ENCODE assay signal across 16 cellular contexts in the genomic region with DNA sequence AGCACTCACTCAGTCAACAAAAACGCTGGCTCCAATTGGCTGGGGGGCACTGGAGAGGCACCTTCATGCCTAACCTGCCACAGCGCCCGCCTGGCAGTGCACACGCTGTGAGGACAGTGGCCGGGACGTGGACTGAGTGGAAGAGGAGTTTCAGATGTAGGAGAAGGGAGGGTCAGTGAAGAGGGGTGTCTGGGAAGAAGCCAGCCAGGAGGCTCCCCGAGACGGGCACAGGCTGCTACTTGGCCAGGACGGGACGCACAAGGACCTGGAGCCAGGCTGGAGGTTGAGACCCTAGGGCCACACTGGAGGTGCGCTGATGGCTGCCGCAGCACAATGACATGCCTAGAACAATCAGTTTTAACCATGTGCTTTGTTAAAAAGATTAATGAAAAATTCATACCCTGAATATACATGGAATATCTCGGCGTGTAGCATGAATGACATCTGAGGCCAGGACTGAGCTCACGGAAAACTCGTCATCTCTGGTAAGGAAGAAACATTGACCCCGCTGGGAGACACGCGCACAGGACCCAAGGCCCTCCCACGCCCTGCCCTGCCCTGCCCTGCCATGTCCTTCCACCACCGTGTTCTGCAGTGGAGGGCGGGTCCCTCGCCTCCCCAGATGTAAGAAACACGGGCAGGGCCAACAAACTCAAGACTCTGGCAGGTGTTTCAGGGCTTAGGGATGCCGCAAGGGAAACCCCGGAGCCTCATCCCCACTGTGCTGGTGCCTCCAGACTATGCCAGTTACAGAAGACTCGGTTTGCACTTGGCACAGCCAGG. TPM values are rescaled to one million over a fixed set of nuclear protein-coding genes. Genes with fewer than 3 reads are reported as not detected.
DNase-seq lines count a peak whose midpoint lies in the region; ATAC-seq, FAIRE-seq and TF ChIP-seq lines count a peak whose summit lies in the region.
"Had no signal": no experiment of that assay in that cellular context is flagged by ENCODE, and none has a peak within 500 bp of the region (broad histone marks: within the 10 kb centered on the region; RNA-seq: fewer than 3 reads in every experiment).

No MANE protein-coding gene starts in this region.

- TF ChIP-seq POLR2A in H1 (IDR thresholded peaks at IDR 0.05; ENCODE audit: control extremely low read depth in 1 of 2, low read depth in 2 of 2, low read length in 2 of 2): no peak
- TF ChIP-seq POLR2A in gastrocnemius medialis (IDR thresholded peaks at IDR 0.05): no peak

- H3K79me1 ChIP-seq in H1 (ENCODE audit: low read depth, low read length): no peaks in the 10 kb centered on the region

- H3K27ac Mint-ChIP-seq in activated naive CD4-positive, alpha-beta T cell treated with anti-CD3 and anti-CD28 coated beads, Interleukin-2, amount 10 ng/mL, durations not matched to agents 7 days and 5 days: peak overlapping the region; percentile 84
- H3K27ac Mint-ChIP-seq in IgD-negative memory B cell: peak overlapping the region; percentile 88 to 98 (median 95)

- WGBS in H1 (ENCODE audit: extremely low coverage in 1 of 2, insufficient coverage in 1 of 2, insufficient read length in 1 of 2, insufficient replicate concordance in 2 of 2, low coverage in 1 of 2, low lambda C conversion rate in 2 of 2, missing lambda C conversion rate in 1 of 2), 2 experiments: 89% methylated on average over 27 of the region's 27 CpGs; no CpG with 5 or more reads in 1 of the 2 experiments

- H3K9ac ChIP-seq in H1 (replicated peaks in 1 of 4; ENCODE audit: extremely low read depth in 1 of 4, low read depth in 3 of 4, low read length in 3 of 4): no peak overlapping the region

- TF ChIP-seq RAD21 in H1 (IDR thresholded peaks at IDR 0.05 in 1 of 2, conservative IDR thresholded peaks at IDR 0.05 in 1 of 2; ENCODE audit: low read depth in 2 of 2, low read length in 2 of 2): no peak

- no peak overlapping the region for H2BK12ac ChIP-seq in H1 (ENCODE audit: low read depth, low read length)

- no peak overlapping the region for H3K4me3 Mint-ChIP-seq in activated naive CD4-positive, alpha-beta T cell treated with anti-CD3 and anti-CD28 coated beads, Interleukin-2, amount 10 ng/mL, durations not matched to agents 7 days and 5 days
- H3K4me3 Mint-ChIP-seq in IgD-negative memory B cell: peak overlapping the region; percentile 4 to 95 (median 86)
- H3K4me3 Mint-ChIP-seq: activated CD4-positive, alpha-beta memory T cell treated with anti-CD3 and anti-CD28 coated beads, Interleukin-2, amount 10 ng/mL, durations not matched to agents 7 days and 5 days had no signal

- no peak overlapping the region for H3K4ac ChIP-seq in H1 (replicated peaks; ENCODE audit: insufficient read length, low read depth, low read length)

- no peaks in the 10 kb centered on the region for H3K9me3 Mint-ChIP-seq in activated naive CD4-positive, alpha-beta T cell treated with anti-CD3 and anti-CD28 coated beads, Interleukin-2, amount 10 ng/mL, durations not matched to agents 7 days and 5 days
- H3K9me3 Mint-ChIP-seq in IgD-negative memory B cell: no peaks in the 10 kb centered on the region
- H3K9me3 Mint-ChIP-seq: activated CD4-positive, alpha-beta memory T cell treated with anti-CD3 and anti-CD28 coated beads, Interleukin-2, amount 10 ng/mL, durations not matched to agents 7 days and 5 days; CD8-positive, alpha-beta memory T cell had no signal

- H3K4me1 Mint-ChIP-seq in activated naive CD4-positive, alpha-beta T cell treated with anti-CD3 and anti-CD28 coated beads, Interleukin-2, amount 10 ng/mL, durations not matched to agents 7 days and 5 days: peaks cover 31% of the 10 kb centered on the region
- H3K4me1 Mint-ChIP-seq in IgD-negative memory B cell: peaks cover 13 to 26% (median 25%) of the 10 kb centered on the region in 3 donors

- H3K23me2 ChIP-seq in H1 (ENCODE audit: low read depth, low read length): no peaks in the 10 kb centered on the region

- CTCF ChIA-PET in activated naive CD4-positive, alpha-beta T cell treated with anti-CD3 and anti-CD28 coated beads, Interleukin-2, amount 10 ng/mL, durations not matched to agents 7 days and 5 days (lab: Charles Lee): no interaction called here
- CTCF ChIA-PET in H1 (lab: Charles Lee; ENCODE audit: partially characterized antibody): interaction anchor here (1.5 kb wide), 1 partner anchor 8 kb away, joined by 4 read pairs; no protein-coding TSS in a partner anchor

- H2BK20ac ChIP-seq in H1 (ENCODE audit: low read length): no peak overlapping the region

- H2AK5ac ChIP-seq in H1 (ENCODE audit: low read depth, low read length): no peak overlapping the region

- POLR2A ChIA-PET in H1 (lab: Charles Lee; ENCODE audit: partially characterized antibody): no interaction called here

- H3K36me3 Mint-ChIP-seq in activated naive CD4-positive, alpha-beta T cell treated with anti-CD3 and anti-CD28 coated beads, Interleukin-2, amount 10 ng/mL, durations not matched to agents 7 days and 5 days: no peaks in the 10 kb centered on the region
- peaks cover 9% of the 10 kb centered on the region for H3K36me3 Mint-ChIP-seq in IgD-negative memory B cell

- no peak overlapping the region for H3K56ac ChIP-seq in H1 (replicated peaks; ENCODE audit: insufficient read length, low read depth, low read length)

- intact Hi-C loops in gastrocnemius medialis (cut with DNase I; ENCODE audit: low total_unique reads): no loop called here

- peak overlapping the region; percentile 14; the same call in 1 of the 2 replicates for H4K8ac ChIP-seq in H1 (ENCODE audit: extremely low read depth, insufficient read depth, low read length)

- peaks cover 2 to 11% of the 10 kb centered on the region in 2 experiments for H4K20me1 ChIP-seq in H1 (replicated peaks in 1 of 2; ENCODE audit: control insufficient read depth in 1 of 2, insufficient read depth in 2 of 2, low read length in 2 of 2)

- in situ Hi-C loops in gastrocnemius medialis (cut with MboI; ENCODE audit: low sequenced_read_pairs in 4 of 4): no loop called here

- TF ChIP-seq EP300 in H1 (IDR thresholded peaks at IDR 0.05; ENCODE audit: borderline replicate concordance in 1 of 2, low read depth in 2 of 2, low read length in 2 of 2): no peak

- peaks cover 11 to 68% (median 46%) of the 10 kb centered on the region in 4 experiments for H3K36me3 ChIP-seq in H1 (ENCODE audit: control insufficient read depth in 2 of 4, insufficient read depth in 4 of 4, low read length in 3 of 4)
- H3K36me3 ChIP-seq in gastrocnemius medialis: peaks cover 5 to 72% of the 10 kb centered on the region in 2 donors

- H3K23ac ChIP-seq in H1 (ENCODE audit: insufficient read length): no peak overlapping the region

- no peak overlapping the region for H3K4me3 ChIP-seq in H1 (ENCODE audit: extremely low read depth in 1 of 4, insufficient read depth in 2 of 4, low read depth in 3 of 4, low read length in 4 of 4)
- H3K4me3 ChIP-seq in gastrocnemius medialis: no peak overlapping the region
- H3K4me3 ChIP-seq: suprapubic skin had no signal

- no peak for ATAC-seq in gastrocnemius medialis
- no peak for ATAC-seq in GM18519 (IDR thresholded peaks at IDR 0.05; ENCODE audit: low FRiP score, unreplicated experiment)

- H3K4me2 ChIP-seq in H1 (ENCODE audit: insufficient read depth in 1 of 2, low read depth in 2 of 2, low read length in 2 of 2): no peak overlapping the region

- no peak overlapping the region for H3K18ac ChIP-seq in H1 (ENCODE audit: extremely low read depth, low read length)

- H2BK5ac ChIP-seq in H1 (ENCODE audit: low read depth, low read length): no peak overlapping the region

- H2BK15ac ChIP-seq in H1 (ENCODE audit: low read length): no peak overlapping the region

- H4K5ac ChIP-seq in H1 (ENCODE audit: insufficient read length, low read depth, low read length): no peak overlapping the region

- H3K14ac ChIP-seq in H1 (ENCODE audit: insufficient read length): no peak overlapping the region

- no peak overlapping the region for H4K91ac ChIP-seq in H1 (replicated peaks; ENCODE audit: insufficient read length, low read length)

- H3K27me3 ChIP-seq in H1 (replicated peaks in 1 of 4; ENCODE audit: control insufficient read depth in 3 of 4, extremely low read depth in 1 of 4, insufficient read depth in 3 of 4, low read length in 3 of 4) (no peaks in the 10 kb centered on the region), gastrocnemius medialis (no peaks in the 10 kb centered on the region)
- H3K27me3 ChIP-seq: spleen, suprapubic skin had no signal

- TF ChIP-seq CTCF in H1 (IDR thresholded peaks at IDR 0.05; ENCODE audit: control extremely low read depth in 1 of 3, insufficient read depth in 1 of 3, low read depth in 1 of 3, low read length in 3 of 3): no peak
- TF ChIP-seq CTCF in gastrocnemius medialis (IDR thresholded peaks at IDR 0.05 in 4 of 5, conservative IDR thresholded peaks at IDR 0.05 in 1 of 5): no peak

- FAIRE-seq in H1 (lab: Jason Lieb, UNC): no peak

- no peaks in the 10 kb centered on the region for H3K9me3 ChIP-seq in H1 (ENCODE audit: insufficient read depth in 2 of 2, low read depth in 1 of 2, low read length in 1 of 2)
- H3K9me3 ChIP-seq in gastrocnemius medialis: no peaks in the 10 kb centered on the region
- H3K9me3 ChIP-seq: spleen, suprapubic skin had no signal

- H3K27me3 Mint-ChIP-seq in activated naive CD4-positive, alpha-beta T cell treated with anti-CD3 and anti-CD28 coated beads, Interleukin-2, amount 10 ng/mL, durations not matched to agents 7 days and 5 days: peaks cover 4% of the 10 kb centered on the region
- H3K27me3 Mint-ChIP-seq in IgD-negative memory B cell: no peaks in the 10 kb centered on the region
- H3K27me3 Mint-ChIP-seq: activated CD4-positive, alpha-beta memory T cell treated with anti-CD3 and anti-CD28 coated beads, Interleukin-2, amount 10 ng/mL, durations not matched to agents 7 days and 5 days had no signal

- H2BK120ac ChIP-seq in H1 (replicated peaks; ENCODE audit: low read depth, low read length): no peak overlapping the region

- H3K27ac ChIP-seq in H1 (ENCODE audit: low read depth, low read length) (no peak overlapping the region; the same call in 1 of the 2 replicates), gastrocnemius medialis (peak overlapping the region; percentile 46 to 87 (median 61))
- H3K27ac ChIP-seq: suprapubic skin had no signal

- no peak overlapping the region for H2AFZ ChIP-seq in H1 (ENCODE audit: low read length)

- no peak for DNase-seq in activated naive CD4-positive, alpha-beta T cell treated with anti-CD3 and anti-CD28 coated beads, Interleukin-2, amount 10 ng/mL, durations not matched to agents 7 days and 5 days
- DNase-seq in activated naive CD4-positive, alpha-beta T cell (lab: John Stamatoyannopoulos, UW): no peak
- DNase-seq in H1 (ENCODE audit: low read depth in 1 of 2, low spot score in 2 of 2): no peak
- no peak for DNase-seq in gastrocnemius medialis
- DNase-seq in HCEC 1CT: no peak
- no peak for DNase-seq in NCI-H1417 (lab: John Stamatoyannopoulos, UW)
- DNase-seq: activated CD4-positive, alpha-beta memory T cell treated with anti-CD3 and anti-CD28 coated beads, Interleukin-2, amount 10 ng/mL, durations not matched to agents 7 days and 5 days; CD8-positive, alpha-beta memory T cell; kidney glomerular epithelial cell; NCI-H1105 treated with DMSO at 0.1 percent for 48 hours; NCI-H510A treated with DMSO at 0.1 percent for 48 hours; spleen had no signal

- H3K79me2 ChIP-seq in H1 (ENCODE audit: control insufficient read depth in 1 of 2, insufficient read depth in 2 of 2, low read length in 2 of 2): no peaks in the 10 kb centered on the region

- H3K4me1 ChIP-seq in H1 (replicated peaks in 1 of 4; ENCODE audit: control insufficient read depth in 3 of 4, insufficient read depth in 4 of 4, low read length in 3 of 4) (no peaks in the 10 kb centered on the region), gastrocnemius medialis (peaks cover 17 to 21% of the 10 kb centered on the region in 2 donors)
- H3K4me1 ChIP-seq: suprapubic skin had no signal

RNA-seq across cellular contexts. Expression of a gene that starts 25.0 kb away (rescaled TPM):
- polyA plus RNA-seq in IgD-negative memory B cell: 15.0 TPM
- 0.99 and 1.5 TPM in 2 replicates for total RNA-seq in H1 (2021; fragmentation: NEBNext Ultra II Directional; extraction: Animal tissue kit (Norgen Biotek cat#: 25700))
- 0.77 and 1.5 TPM in 2 replicates for polyA plus RNA-seq in H1 (2011; rRNA removed)
- polyA plus RNA-seq in H1 (2011; cell fraction: cytosol; rRNA removed): 0.78 TPM
- polyA plus RNA-seq in H1 (2011; cell fraction: nucleus; rRNA removed): 5.4 TPM
- 0.54 to 0.84 TPM (median 0.70 TPM) in 4 replicates for polyA plus RNA-seq in H1 (2012, experiment 1 of 2)
- polyA plus RNA-seq in H1 (2012, experiment 2 of 2): 0.45 TPM
- polyA plus RNA-seq in H1 (2013, experiment 1 of 2): 1.5 TPM
- polyA plus RNA-seq in H1 (2013, experiment 2 of 2): 1.3 TPM
- 0.16 TPM in 1 of 2 replicates, not detected in the other for polyA minus RNA-seq in H1 (2011; rRNA and poly(A)+ RNA removed)
- 0.59 TPM for polyA minus RNA-seq in H1 (2011; cell fraction: cytosol; rRNA and poly(A)+ RNA removed)
- polyA minus RNA-seq in H1 (2011; cell fraction: nucleus; rRNA and poly(A)+ RNA removed): 0.50 TPM
- total RNA-seq in gastrocnemius medialis: 1 to 10 TPM in 1 of 4 donors, under 1 TPM in 1, not detected in 2; 0.42 to 4.3 TPM
- total RNA-seq: cardiac septum had no signal
